9 cellular contexts compared by ENCODE assay signal in genomic region chr1:107787299-107787698, GRCh38.
DNase-seq lines count a peak whose midpoint lies in the region; ATAC-seq, FAIRE-seq and TF ChIP-seq lines count a peak whose summit lies in the region.
"Had no signal": no experiment of that assay in that cellular context is flagged by ENCODE, and none has a peak within 500 bp of the region (broad histone marks: within the 10 kb centered on the region; RNA-seq: fewer than 3 reads in every experiment).

No MANE protein-coding gene starts in this region.

- intact Hi-C loops in activated naive CD4-positive, alpha-beta T cell treated with anti-CD3 and anti-CD28 coated beads for 36 hours (cut with micrococcal nuclease): loop anchor here (1.0 to 10.0 kb wide), 2 partner anchors 258 to 413 kb away; partner anchors contain the start of gene SLC25A24
- intact Hi-C loops in heart left ventricle (cut with DNase I): loop anchor here in 5 of 10 donors (2.0 to 10.0 kb wide), 5 partner anchors 45 to 728 kb away; partner anchors contain the start of gene VAV3 (in 2 of the 5)

- in situ Hi-C loops in brain microvascular endothelial cell (cut with HindIII; ENCODE audit: low pct_ligation_motif_present, low sequenced_read_pairs): loop anchor here (25.0 kb wide), 1 partner anchor 350 kb away; no protein-coding TSS in a partner anchor

- H3K27me3 ChIP-seq in brain microvascular endothelial cell (replicated peaks) (no peaks in the 10 kb centered on the region), heart left ventricle (no peaks in the 10 kb centered on the region)

- no peak overlapping the region for H3K27ac Mint-ChIP-seq in activated naive CD4-positive, alpha-beta T cell treated with anti-CD3 and anti-CD28 coated beads for 36 hours
- H3K27ac Mint-ChIP-seq in stimulated activated memory B cell treated with anti-CD40 and anti-IgM and Interleukin-4, amounts not matched to agents 10 μg/mL and 1 μg/mL and 100 μg/mL, for 72 hours: peak overlapping the region; percentile 62
- H3K27ac Mint-ChIP-seq in osteocyte (ENCODE audit: unreplicated experiment): no peak overlapping the region

- no peaks in the 10 kb centered on the region for H3K9me3 ChIP-seq in heart left ventricle

- peak; percentile 69 for DNase-seq in activated naive CD4-positive, alpha-beta T cell treated with anti-CD3 and anti-CD28 coated beads for 36 hours
- DNase-seq in activated naive CD4-positive, alpha-beta T cell treated with Interleukin-2 at 50 U/mL for 16 hours: no peak
- peak; percentile 8 for DNase-seq in NCI-H1417 treated with DMSO at 0.1 percent for 48 hours (lab: John Stamatoyannopoulos, UW)
- no peak for DNase-seq in brain microvascular endothelial cell
- DNase-seq in H54 (ENCODE audit: insufficient read length, low spot score): no peak
- DNase-seq in osteocyte (ENCODE audit: extremely low spot score, unreplicated experiment): no peak
- no peak for DNase-seq in heart left ventricle

- H3K4me1 ChIP-seq in heart left ventricle: peaks cover 0 to 42% (median 6%) of the 10 kb centered on the region in 12 donors

- H3K36me3 Mint-ChIP-seq in activated naive CD4-positive, alpha-beta T cell treated with anti-CD3 and anti-CD28 coated beads for 36 hours (ENCODE audit: low read depth): no peaks in the 10 kb centered on the region
- no peaks in the 10 kb centered on the region for H3K36me3 Mint-ChIP-seq in stimulated activated memory B cell treated with anti-CD40 and anti-IgM and Interleukin-4, amounts not matched to agents 10 μg/mL and 1 μg/mL and 100 μg/mL, for 72 hours
- H3K36me3 Mint-ChIP-seq in osteocyte (ENCODE audit: unreplicated experiment): no peaks in the 10 kb centered on the region

- CTCF ChIA-PET in activated naive CD4-positive, alpha-beta T cell treated with anti-CD3 and anti-CD28 coated beads for 36 hours (lab: Charles Lee): interaction anchor here (0.9 to 13.6 kb wide), 3 partner anchors 85 to 339 kb away, joined by 3 to 255 read pairs (median 4); no protein-coding TSS in a partner anchor

- H3K27ac ChIP-seq in brain microvascular endothelial cell: no peak overlapping the region
- H3K27ac ChIP-seq in heart left ventricle: peak overlapping the region in 1 of 12 donors; percentile 69

- H3K36me3 ChIP-seq in brain microvascular endothelial cell (replicated peaks) (no peaks in the 10 kb centered on the region), heart left ventricle (no peaks in the 10 kb centered on the region)

- H3K9me3 Mint-ChIP-seq in activated naive CD4-positive, alpha-beta T cell treated with anti-CD3 and anti-CD28 coated beads for 36 hours: no peaks in the 10 kb centered on the region
- H3K9me3 Mint-ChIP-seq in stimulated activated memory B cell treated with anti-CD40 and anti-IgM and Interleukin-4, amounts not matched to agents 10 μg/mL and 1 μg/mL and 100 μg/mL, for 72 hours: no peaks in the 10 kb centered on the region
- no peaks in the 10 kb centered on the region for H3K9me3 Mint-ChIP-seq in osteocyte (ENCODE audit: unreplicated experiment)

- FAIRE-seq in H54 (lab: Jason Lieb, UNC): no peak

- no peak overlapping the region for H3K4me3 ChIP-seq in brain microvascular endothelial cell (ENCODE audit: low read depth, low read length)
- H3K4me3 ChIP-seq in heart left ventricle: no peak overlapping the region

- peak; percentile 55 for TF ChIP-seq CTCF in brain microvascular endothelial cell (IDR thresholded peaks at IDR 0.05; ENCODE audit: low read depth, low read length, missing control alignments)
- TF ChIP-seq CTCF in osteocyte (IDR thresholded peaks at IDR 0.05): no peak
- peak in 1 of 12 donors; percentile 4 for TF ChIP-seq CTCF in heart left ventricle (IDR thresholded peaks at IDR 0.05)

- 67 to 86% (median 75%) methylated on average over 2 of the region's 2 CpGs for WGBS in heart left ventricle, 4 donors

- TF ChIP-seq POLR2A in H54 (IDR thresholded peaks at IDR 0.05; ENCODE audit: low read depth, low read length): no peak
- TF ChIP-seq POLR2A in heart left ventricle (IDR thresholded peaks at IDR 0.05): no peak

- no peaks in the 10 kb centered on the region for H3K27me3 Mint-ChIP-seq in activated naive CD4-positive, alpha-beta T cell treated with anti-CD3 and anti-CD28 coated beads for 36 hours (ENCODE audit: low read depth)
- H3K27me3 Mint-ChIP-seq in stimulated activated memory B cell treated with anti-CD40 and anti-IgM and Interleukin-4, amounts not matched to agents 10 μg/mL and 1 μg/mL and 100 μg/mL, for 72 hours: no peaks in the 10 kb centered on the region
- H3K27me3 Mint-ChIP-seq in osteocyte (ENCODE audit: unreplicated experiment): peaks cover 15% of the 10 kb centered on the region

- H3K4me1 Mint-ChIP-seq in activated naive CD4-positive, alpha-beta T cell treated with anti-CD3 and anti-CD28 coated beads for 36 hours (ENCODE audit: low read depth): peaks cover 50% of the 10 kb centered on the region
- H3K4me1 Mint-ChIP-seq in stimulated activated memory B cell treated with anti-CD40 and anti-IgM and Interleukin-4, amounts not matched to agents 10 μg/mL and 1 μg/mL and 100 μg/mL, for 72 hours: peaks cover 62% of the 10 kb centered on the region
- no peaks in the 10 kb centered on the region for H3K4me1 Mint-ChIP-seq in osteocyte (ENCODE audit: unreplicated experiment)

- no peak overlapping the region for H3K4me3 Mint-ChIP-seq in activated naive CD4-positive, alpha-beta T cell treated with anti-CD3 and anti-CD28 coated beads for 36 hours
- peak overlapping the region; percentile 11 for H3K4me3 Mint-ChIP-seq in stimulated activated memory B cell treated with anti-CD40 and anti-IgM and Interleukin-4, amounts not matched to agents 10 μg/mL and 1 μg/mL and 100 μg/mL, for 72 hours
- no peak overlapping the region for H3K4me3 Mint-ChIP-seq in osteocyte (ENCODE audit: unreplicated experiment)

- ATAC-seq in stimulated activated memory B cell treated with anti-CD40 and anti-IgM and Interleukin-4, amounts not matched to agents 10 μg/mL and 1 μg/mL and 100 μg/mL, for 72 hours: peak; percentile 72
- no peak for ATAC-seq in heart left ventricle
- ATAC-seq: Panc1 had no signal

Comparison
In these comparisons a context has a peak if more than half of its experiments do, and no peak if none do; other contexts are left out.
1. DNase-seq: peak in activated naive CD4-positive, alpha-beta T cell treated with anti-CD3 and anti-CD28 coated beads for 36 hours (single experiment) and NCI-H1417 treated with DMSO at 0.1 percent for 48 hours (single experiment); none in activated naive CD4-positive, alpha-beta T cell treated with Interleukin-2 at 50 U/mL for 16 hours (single experiment), brain microvascular endothelial cell (single experiment), H54 (single experiment), osteocyte (single experiment) and heart left ventricle (0 of 5).